8 cellular contexts compared by ENCODE assay signal in genomic region chr3:186569779-186570095, GRCh38. TPM values are rescaled to one million over a fixed set of nuclear protein-coding genes. Genes with fewer than 3 reads are reported as not detected.
A peak's percentile ranks its signal among the peaks of the same experiment; 100 is the strongest.
DNase-seq lines count a peak whose midpoint lies in the region; ATAC-seq and TF ChIP-seq lines count a peak whose summit lies in the region.

No MANE protein-coding gene starts in this region.

- H3K36me3 ChIP-seq in effector memory CD4-positive, alpha-beta T cell (ENCODE audit: control insufficient read depth, insufficient read depth, low read length): peaks cover 7% of the 10 kb centered on the region

- H3K9me3 ChIP-seq in effector memory CD4-positive, alpha-beta T cell (ENCODE audit: control insufficient read depth, low read length): no peaks in the 10 kb centered on the region

- TF ChIP-seq CTCF in C4-2B (conservative IDR thresholded peaks at IDR 0.05): no peak
- no peak for TF ChIP-seq CTCF in NB4 (IDR thresholded peaks at IDR 0.05; ENCODE audit: low read depth, low read length)
- no peak for TF ChIP-seq CTCF in neural crest cell (conservative IDR thresholded peaks at IDR 0.05)

- H3K27ac Mint-ChIP-seq in neural crest cell (ENCODE audit: unreplicated experiment): peak overlapping the region; percentile 88

- H3K4me3 ChIP-seq in NB4 (ENCODE audit: low read depth, low read length): peak overlapping the region; percentile 98
- H3K4me3 ChIP-seq in effector memory CD4-positive, alpha-beta T cell (ENCODE audit: insufficient read depth, low read depth, low read length, poor library complexity, severe bottlenecking): peak overlapping the region; percentile 62

- no peaks in the 10 kb centered on the region for H3K27me3 ChIP-seq in effector memory CD4-positive, alpha-beta T cell (replicated peaks; ENCODE audit: control insufficient read depth, insufficient read depth, low read length, poor library complexity, severe bottlenecking)

- H3K27ac ChIP-seq in C4-2B: peak overlapping the region; percentile 78
- peak overlapping the region; percentile 78 for H3K27ac ChIP-seq in effector memory CD4-positive, alpha-beta T cell (ENCODE audit: insufficient read depth, low read length, poor library complexity, severe bottlenecking)

- H3K9me3 Mint-ChIP-seq in neural crest cell: no peaks in the 10 kb centered on the region

- peaks cover 47% of the 10 kb centered on the region for H3K4me1 Mint-ChIP-seq in neural crest cell

- H3K27me3 Mint-ChIP-seq in neural crest cell (ENCODE audit: low read depth): no peaks in the 10 kb centered on the region

- no peak for ATAC-seq in GM18867 (IDR thresholded peaks at IDR 0.05; ENCODE audit: unreplicated experiment)

- peak overlapping the region; percentile 99 for H3K4me3 Mint-ChIP-seq in neural crest cell

- H3K4me1 ChIP-seq in effector memory CD4-positive, alpha-beta T cell (ENCODE audit: control insufficient read depth, insufficient read depth, low read length, poor library complexity, severe bottlenecking): peaks cover 21% of the 10 kb centered on the region

- no peak for DNase-seq in NB4 (ENCODE audit: low read depth)
- no peak for DNase-seq in effector memory CD4-positive, alpha-beta T cell
- no peak for DNase-seq in neural crest cell (ENCODE audit: low read depth, low spot score)
- DNase-seq in NOMO-1 (lab: John Stamatoyannopoulos, UW; ENCODE audit: unreplicated experiment in 2 of 2): no peak
- DNase-seq in OCI-M2 (lab: John Stamatoyannopoulos, UW; ENCODE audit: unreplicated experiment): no peak
- no peak for DNase-seq in NCI-H1436 (lab: John Stamatoyannopoulos, UW)

- TF ChIP-seq POLR2A in NB4 (IDR thresholded peaks at IDR 0.05; ENCODE audit: extremely low read depth, insufficient read length): no peak

- no peaks in the 10 kb centered on the region for H3K36me3 Mint-ChIP-seq in neural crest cell (ENCODE audit: low read depth)

RNA-seq across cellular contexts. Expression of gene DNAJB11, which starts 0.8 kb away (rescaled TPM):
- 48.9 and 53.5 TPM in 2 replicates for total RNA-seq in neural crest cell

RNA-seq across cellular contexts. Expression of gene TBCCD1, which starts 2.6 kb away (rescaled TPM):
- total RNA-seq in neural crest cell: 18.7 and 20.1 TPM in 2 replicates

RNA-seq across cellular contexts. Expression of gene CRYGS, which starts 25.6 kb away (rescaled TPM):
- total RNA-seq in neural crest cell: 4.3 and 4.7 TPM in 2 replicates

RNA-seq across cellular contexts. Expression of gene AHSG, which starts 43.1 kb away (rescaled TPM):
- total RNA-seq in neural crest cell: 0.30 TPM in 1 of 2 replicates, not detected in the other
